Comparison of ENCODE assay signal across 17 cellular contexts in the genomic region with DNA sequence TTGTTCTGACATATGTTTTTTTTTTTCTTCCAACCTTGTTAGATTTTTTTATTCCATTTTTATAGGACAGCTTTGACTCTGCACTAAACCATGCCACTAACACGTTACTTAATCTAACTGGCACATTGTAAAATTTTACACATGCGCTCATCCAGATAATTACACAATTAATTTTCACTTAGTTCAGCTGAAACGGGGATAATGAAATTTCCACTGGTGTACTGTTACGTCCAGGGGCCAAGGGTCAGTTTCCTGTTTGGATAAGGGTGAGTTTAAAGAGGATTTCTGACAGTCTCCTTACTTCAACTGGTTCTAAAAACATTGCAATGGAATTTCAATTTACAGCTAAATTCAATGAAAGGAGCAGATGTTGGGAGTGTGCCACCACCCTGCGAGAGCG.
DNase-seq lines count a peak whose midpoint lies in the region; ATAC-seq and TF ChIP-seq lines count a peak whose summit lies in the region.
"Had no signal": no experiment of that assay in that cellular context is flagged by ENCODE, and none has a peak within 500 bp of the region (broad histone marks: within the 10 kb centered on the region; RNA-seq: fewer than 3 reads in every experiment).

No MANE protein-coding gene starts in this region.

- ATAC-seq in left lobe of liver (peak; percentile 92), HG02588 (IDR thresholded peaks at IDR 0.05; ENCODE audit: unreplicated experiment) (no peak)
- ATAC-seq: left ventricle myocardium superior, SK-N-SH treated with all-trans-retinoic acid at 6 μM for 48 hours had no signal

- CTCF ChIA-PET in HEK293T (lab: Yijun Ruan, JAX), result no interaction called here

- peak; percentile 29 for DNase-seq in COR-L47 (lab: John Stamatoyannopoulos, UW)
- peak; percentile 23 for DNase-seq in HEK293T (ENCODE audit: extremely low spot score)
- peak; percentile 58 for DNase-seq in SK-N-DZ (ENCODE audit: low spot score)
- peak; percentile 62 for DNase-seq in left lobe of liver (ENCODE audit: low spot score)
- DNase-seq in DMS114 treated with DMSO at 0.1 percent for 48 hours (lab: John Stamatoyannopoulos, UW; ENCODE audit: unreplicated experiment), result no peak
- DNase-seq in activated gamma-delta T cell treated with Interleukin-2 at 50 U/mL for 16 hours, result no peak
- DNase-seq: activated CD4-positive, alpha-beta T cell treated with anti-CD3 and anti-CD28 coated beads, Interleukin-2, amount 50 U/mL, for 4 hours; activated CD8-positive, alpha-beta memory T cell treated with anti-CD3 and anti-CD28 coated beads, Interleukin-2, amount 50 U/mL, for 48 hours; activated gamma-delta T cell; DMS 273 treated with DMSO at 0.1 percent for 48 hours; GDM1; left ventricle myocardium superior; NCI-H2029; NCI-H345; T-helper 9 cell had no signal

- POLR2A ChIA-PET in HEK293T (lab: Yijun Ruan, JAX), result no interaction called here

TF ChIP-seq in HEK293T, 16 proteins besides CTCF, POLR2A, EP300 and RAD21:
- TF ChIP-seq CTBP1 (IDR thresholded peaks at IDR 0.05; ENCODE audit: borderline replicate concordance) (0 out of 2 replicates have a peak, but pooled peaks have one; percentile 17), ZNF384 (IDR thresholded peaks at IDR 0.05) (no peak)
- TF ChIP-seq, protein P1, sequence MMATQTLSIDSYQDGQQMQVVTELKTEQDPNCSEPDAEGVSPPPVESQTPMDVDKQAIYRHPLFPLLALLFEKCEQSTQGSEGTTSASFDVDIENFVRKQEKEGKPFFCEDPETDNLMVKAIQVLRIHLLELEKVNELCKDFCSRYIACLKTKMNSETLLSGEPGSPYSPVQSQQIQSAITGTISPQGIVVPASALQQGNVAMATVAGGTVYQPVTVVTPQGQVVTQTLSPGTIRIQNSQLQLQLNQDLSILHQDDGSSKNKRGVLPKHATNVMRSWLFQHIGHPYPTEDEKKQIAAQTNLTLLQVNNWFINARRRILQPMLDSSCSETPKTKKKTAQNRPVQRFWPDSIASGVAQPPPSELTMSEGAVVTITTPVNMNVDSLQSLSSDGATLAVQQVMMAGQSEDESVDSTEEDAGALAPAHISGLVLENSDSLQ (IDR thresholded peaks at IDR 0.05), result peak; percentile 46; the same call in 1 of the 2 replicates

Comparison
In these comparisons a context has a peak if more than half of its experiments do, and no peak if none do; other contexts are left out.
1. DNase-seq: peak in COR-L47 (single experiment), HEK293T (single experiment), SK-N-DZ (single experiment) and left lobe of liver (single experiment); none in DMS114 treated with DMSO at 0.1 percent for 48 hours (single experiment) and activated gamma-delta T cell treated with Interleukin-2 at 50 U/mL for 16 hours (single experiment).